8 cellular contexts compared by ENCODE assay signal in the genomic region with DNA sequence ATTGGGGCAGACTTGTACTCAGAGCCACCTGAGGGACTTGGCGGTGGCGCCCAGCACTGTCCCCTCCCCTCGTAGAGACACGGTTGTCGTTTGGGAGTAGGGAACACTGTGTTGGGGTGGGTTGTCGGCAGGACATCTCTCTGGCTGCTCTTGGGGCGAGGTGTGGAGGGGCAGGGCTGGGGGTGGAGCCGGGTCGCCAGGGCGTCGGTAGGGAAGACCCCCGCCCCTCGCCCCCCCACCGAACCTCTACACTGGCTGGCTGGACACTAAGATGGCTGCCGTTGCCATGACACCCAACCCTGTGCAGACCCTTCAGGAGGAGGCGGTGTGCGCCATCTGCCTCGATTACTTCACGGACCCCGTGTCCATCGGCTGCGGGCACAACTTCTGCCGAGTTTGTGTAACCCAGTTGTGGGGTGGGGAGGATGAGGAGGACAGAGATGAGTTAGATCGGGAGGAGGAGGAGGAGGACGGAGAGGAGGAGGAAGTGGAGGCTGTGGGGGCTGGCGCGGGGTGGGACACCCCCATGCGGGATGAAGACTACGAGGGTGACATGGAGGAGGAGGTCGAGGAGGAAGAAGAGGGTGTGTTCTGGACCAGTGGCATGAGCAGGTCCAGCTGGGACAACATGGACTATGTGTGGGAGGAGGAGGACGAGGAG. TPM values are rescaled to one million over a fixed set of nuclear protein-coding genes. Genes with fewer than 3 reads are reported as not detected.
DNase-seq lines count a peak whose midpoint lies in the region; ATAC-seq and TF ChIP-seq lines count a peak whose summit lies in the region.

No MANE protein-coding gene starts in this region.

- H3K27ac Mint-ChIP-seq in activated naive CD4-positive, alpha-beta T cell treated with anti-CD3 and anti-CD28 coated beads, Interleukin-2, amount 50 U/mL, for 24 hours, result peak overlapping the region; percentile 100
- peak overlapping the region; percentile 98 for H3K27ac Mint-ChIP-seq in endothelial cell (ENCODE audit: unreplicated experiment)
- peak overlapping the region; percentile 99 for H3K27ac Mint-ChIP-seq in natural killer cell treated with Interleukin-12 subunit alpha and Interleukin-12 subunit beta and Interleukin-15 and Interleukin-18, amount 100 ng/mL, for 72 hours

- H3K36me3 Mint-ChIP-seq in activated naive CD4-positive, alpha-beta T cell treated with anti-CD3 and anti-CD28 coated beads, Interleukin-2, amount 50 U/mL, for 24 hours, result no peaks in the 10 kb centered on the region
- peaks cover 8% of the 10 kb centered on the region for H3K36me3 Mint-ChIP-seq in endothelial cell (ENCODE audit: low read depth, unreplicated experiment)
- no peaks in the 10 kb centered on the region for H3K36me3 Mint-ChIP-seq in natural killer cell treated with Interleukin-12 subunit alpha and Interleukin-12 subunit beta and Interleukin-15 and Interleukin-18, amount 100 ng/mL, for 72 hours

- peaks cover 44% of the 10 kb centered on the region for H3K4me1 Mint-ChIP-seq in activated naive CD4-positive, alpha-beta T cell treated with anti-CD3 and anti-CD28 coated beads, Interleukin-2, amount 50 U/mL, for 24 hours
- peaks cover 20% of the 10 kb centered on the region for H3K4me1 Mint-ChIP-seq in endothelial cell (ENCODE audit: unreplicated experiment)
- peaks cover 48 to 49% of the 10 kb centered on the region in 2 donors for H3K4me1 Mint-ChIP-seq in natural killer cell treated with Interleukin-12 subunit alpha and Interleukin-12 subunit beta and Interleukin-15 and Interleukin-18, amount 100 ng/mL, for 72 hours (ENCODE audit: low read depth in 2 of 2)

- H3K27me3 Mint-ChIP-seq in activated naive CD4-positive, alpha-beta T cell treated with anti-CD3 and anti-CD28 coated beads, Interleukin-2, amount 50 U/mL, for 24 hours, result peaks cover 2% of the 10 kb centered on the region
- peaks cover 25% of the 10 kb centered on the region for H3K27me3 Mint-ChIP-seq in endothelial cell (ENCODE audit: unreplicated experiment)
- H3K27me3 Mint-ChIP-seq in natural killer cell treated with Interleukin-12 subunit alpha and Interleukin-12 subunit beta and Interleukin-15 and Interleukin-18, amount 100 ng/mL, for 72 hours, result no peaks in the 10 kb centered on the region

- ATAC-seq in natural killer cell treated with Interleukin-12 subunit alpha and Interleukin-12 subunit beta and Interleukin-15 and Interleukin-18, amount 100 ng/mL, for 72 hours, result peak; percentile 0 to 1
- ATAC-seq in HG03432 (IDR thresholded peaks at IDR 0.05; ENCODE audit: unreplicated experiment), result no peak

- peak; percentile 70 for TF ChIP-seq POLR2A in Raji (IDR thresholded peaks at IDR 0.05; ENCODE audit: insufficient read depth, low read depth, low read length)

- no peak for DNase-seq in activated naive CD4-positive, alpha-beta T cell (lab: John Stamatoyannopoulos, UW)
- DNase-seq in endothelial cell (ENCODE audit: low spot score), result peak; percentile 81
- DNase-seq in natural killer cell treated with Interleukin-12 subunit alpha and Interleukin-12 subunit beta and Interleukin-15 and Interleukin-18, amount 100 ng/mL, for 72 hours (ENCODE audit: low spot score), result no peak
- no peak for DNase-seq in COR-L47 (lab: John Stamatoyannopoulos, UW)
- DNase-seq in NCI-H1092 treated with DMSO at 0.1 percent for 48 hours (lab: John Stamatoyannopoulos, UW), result no peak

- no peak for TF ChIP-seq CTCF in endothelial cell (IDR thresholded peaks at IDR 0.05; ENCODE audit: unreplicated experiment)

- H3K9me3 Mint-ChIP-seq in activated naive CD4-positive, alpha-beta T cell treated with anti-CD3 and anti-CD28 coated beads, Interleukin-2, amount 50 U/mL, for 24 hours, result no peaks in the 10 kb centered on the region
- no peaks in the 10 kb centered on the region for H3K9me3 Mint-ChIP-seq in endothelial cell (ENCODE audit: unreplicated experiment)
- H3K9me3 Mint-ChIP-seq in natural killer cell treated with Interleukin-12 subunit alpha and Interleukin-12 subunit beta and Interleukin-15 and Interleukin-18, amount 100 ng/mL, for 72 hours, result no peaks in the 10 kb centered on the region

- peak overlapping the region; percentile 91 for H3K4me3 Mint-ChIP-seq in activated naive CD4-positive, alpha-beta T cell treated with anti-CD3 and anti-CD28 coated beads, Interleukin-2, amount 50 U/mL, for 24 hours
- H3K4me3 Mint-ChIP-seq in endothelial cell (ENCODE audit: unreplicated experiment), result peak overlapping the region; percentile 98
- H3K4me3 Mint-ChIP-seq in natural killer cell treated with Interleukin-12 subunit alpha and Interleukin-12 subunit beta and Interleukin-15 and Interleukin-18, amount 100 ng/mL, for 72 hours, result peak overlapping the region; percentile 92

RNA-seq across cellular contexts. Expression of a gene that starts 0.8 kb away (rescaled TPM):
- 21.8 TPM for total RNA-seq in endothelial cell (ENCODE audit: unreplicated experiment)
- total RNA-seq in natural killer cell treated with Interleukin-12 subunit alpha and Interleukin-12 subunit beta and Interleukin-15 and Interleukin-18, amount 100 ng/mL, for 72 hours, result 10 to 100 TPM; 29.5 to 50.6 TPM

RNA-seq across cellular contexts. Expression of a gene that starts 18.9 kb away (rescaled TPM):
- total RNA-seq in endothelial cell (ENCODE audit: unreplicated experiment), result not detected
- 1 to 10 TPM in 1 of 2 donors, not detected in 1; 1.3 TPM for total RNA-seq in natural killer cell treated with Interleukin-12 subunit alpha and Interleukin-12 subunit beta and Interleukin-15 and Interleukin-18, amount 100 ng/mL, for 72 hours

RNA-seq across cellular contexts. Expression of a gene that starts 19.8 kb away (rescaled TPM):
- 2,232 TPM for total RNA-seq in endothelial cell (ENCODE audit: unreplicated experiment)
- 1,000 to 10,000 TPM; 1,525 to 1,671 TPM for total RNA-seq in natural killer cell treated with Interleukin-12 subunit alpha and Interleukin-12 subunit beta and Interleukin-15 and Interleukin-18, amount 100 ng/mL, for 72 hours

RNA-seq across cellular contexts. Expression of a gene that starts 37.1 kb away (rescaled TPM):
- 10.4 TPM for total RNA-seq in endothelial cell (ENCODE audit: unreplicated experiment)
- total RNA-seq in natural killer cell treated with Interleukin-12 subunit alpha and Interleukin-12 subunit beta and Interleukin-15 and Interleukin-18, amount 100 ng/mL, for 72 hours, result 10 to 100 TPM; 22.3 to 33.2 TPM
